8 cellular contexts compared by ENCODE assay signal in genomic region chr5:76819851-76820280, GRCh38. TPM values are rescaled to one million over a fixed set of nuclear protein-coding genes. Genes with fewer than 3 reads are reported as not detected.
DNase-seq lines count a peak whose midpoint lies in the region; TF ChIP-seq lines count a peak whose summit lies in the region.

No MANE protein-coding gene starts in this region.

- H3K27me3 ChIP-seq in iPS-18a (ENCODE audit: control insufficient read depth, insufficient read depth, low read length) (peaks cover 42% of the 10 kb centered on the region), sigmoid colon (peaks cover 0 to 50% (median 21%) of the 10 kb centered on the region in 3 donors)

- peak overlapping the region; percentile 74 for H3K9ac ChIP-seq in iPS-18a (ENCODE audit: low read length)

- no peak for TF ChIP-seq EP300 in sigmoid colon (IDR thresholded peaks at IDR 0.05)

- in situ Hi-C loops in astrocyte of the cerebellum (cut with HindIII; ENCODE audit: low sequenced_read_pairs) = no loop called here

- CTCF ChIA-PET in HEK293T (lab: Yijun Ruan, JAX) (interaction anchor here (0.5 kb wide), 1 partner anchor 49 kb away, joined by 5 read pairs; no protein-coding TSS in a partner anchor), GM10248 (lab: Yijun Ruan, JAX) (interaction anchor here (1.1 kb wide), 1 partner anchor 9 kb away, joined by 5 read pairs; no protein-coding TSS in a partner anchor)

- TF ChIP-seq CTCF in astrocyte of the cerebellum (IDR thresholded peaks at IDR 0.05; ENCODE audit: low read depth, low read length, missing control alignments) (no peak), sigmoid colon (IDR thresholded peaks at IDR 0.05) (no peak), GM10248 (IDR thresholded peaks at IDR 0.05; ENCODE audit: control extremely low read depth, extremely low read depth, low read depth, missing control alignments) (no peak)

- WGBS in sigmoid colon, 2 donors = 8 to 20% methylated on average over 27 of the region's 27 CpGs

- TF ChIP-seq POLR2A in sigmoid colon (IDR thresholded peaks at IDR 0.05) = no peak

- DNase-seq in HEK293T (ENCODE audit: extremely low spot score) (peak; percentile 31), astrocyte of the cerebellum (ENCODE audit: low read depth) (no peak), sigmoid colon (no peak), GM10248 (ENCODE audit: extremely low spot score) (no peak), SK-N-DZ (ENCODE audit: low spot score) (no peak), foreskin melanocyte (no peak)
- DNase-seq in NK-92 treated with Interleukin-12 subunit alpha and Interleukin-12 subunit beta, amount 100 ng/mL, for 24 hours (lab: John Stamatoyannopoulos, UW) = no peak

- H3K36me3 ChIP-seq in iPS-18a (ENCODE audit: control insufficient read depth, low read depth, low read length) = no peaks in the 10 kb centered on the region
- H3K36me3 ChIP-seq in sigmoid colon = no peaks in the 10 kb centered on the region

- intact Hi-C loops in sigmoid colon (cut with DNase I) = no loop called here

- H3K27ac ChIP-seq in iPS-18a (ENCODE audit: low read length) (no peak overlapping the region), sigmoid colon (peak overlapping the region in 1 of 4 donors; percentile 56)

- H3K4me3 ChIP-seq in astrocyte of the cerebellum (ENCODE audit: low read depth, low read length) (peak overlapping the region; percentile 93), iPS-18a (ENCODE audit: low read length) (peak overlapping the region; percentile 96), sigmoid colon (peak overlapping the region in 3 of 4 donors; percentile 32 to 47 (median 47))

- no peaks in the 10 kb centered on the region for H3K9me3 ChIP-seq in iPS-18a (ENCODE audit: control insufficient read depth, low read depth, low read length)
- H3K9me3 ChIP-seq in sigmoid colon = no peaks in the 10 kb centered on the region

- H3K4me1 ChIP-seq in iPS-18a (ENCODE audit: control insufficient read depth, low read depth, low read length) (peaks cover 18% of the 10 kb centered on the region), sigmoid colon (peaks cover 0 to 16% (median 7%) of the 10 kb centered on the region in 4 donors)

- POLR2A ChIA-PET in HEK293T (lab: Yijun Ruan, JAX) (interaction anchor here (0.7 to 2.8 kb wide), 4 partner anchors 10 to 29 kb away, joined by 3 to 11 read pairs (median 6); no protein-coding TSS in a partner anchor), GM10248 (lab: Yijun Ruan, JAX) (no interaction called here)

TF ChIP-seq in HEK293T, 16 proteins besides CTCF, POLR2A, EP300 and RAD21:
- no peak for TF ChIP-seq BHLHE40 (IDR thresholded peaks at IDR 0.05; ENCODE audit: borderline replicate concordance)
- TF ChIP-seq NFRKB (IDR thresholded peaks at IDR 0.05) = no peak
- TF ChIP-seq SP1 (IDR thresholded peaks at IDR 0.05) = no peak
- TF ChIP-seq FOXA1 (IDR thresholded peaks at IDR 0.05) = no peak
- TF ChIP-seq ZNF384 (IDR thresholded peaks at IDR 0.05) = no peak
- TF ChIP-seq ELF4 (IDR thresholded peaks at IDR 0.05) = no peak
- no peak for TF ChIP-seq L3MBTL2 (conservative IDR thresholded peaks at IDR 0.05)
- no peak for TF ChIP-seq FOXM1 (IDR thresholded peaks at IDR 0.05; ENCODE audit: borderline replicate concordance)
- no peak for TF ChIP-seq SUZ12 (IDR thresholded peaks at IDR 0.05)
- TF ChIP-seq FOXK2 (IDR thresholded peaks at IDR 0.05) = no peak
- TF ChIP-seq CTBP1 (IDR thresholded peaks at IDR 0.05; ENCODE audit: borderline replicate concordance) = no peak
- TF ChIP-seq TARDBP (IDR thresholded peaks at IDR 0.05) = no peak
- TF ChIP-seq HDGF (IDR thresholded peaks at IDR 0.05; ENCODE audit: borderline replicate concordance) = no peak
- no peak for TF ChIP-seq LEF1 (IDR thresholded peaks at IDR 0.05; ENCODE audit: borderline replicate concordance)
- TF ChIP-seq ARNT (IDR thresholded peaks at IDR 0.05) = no peak
- TF ChIP-seq, protein P1, sequence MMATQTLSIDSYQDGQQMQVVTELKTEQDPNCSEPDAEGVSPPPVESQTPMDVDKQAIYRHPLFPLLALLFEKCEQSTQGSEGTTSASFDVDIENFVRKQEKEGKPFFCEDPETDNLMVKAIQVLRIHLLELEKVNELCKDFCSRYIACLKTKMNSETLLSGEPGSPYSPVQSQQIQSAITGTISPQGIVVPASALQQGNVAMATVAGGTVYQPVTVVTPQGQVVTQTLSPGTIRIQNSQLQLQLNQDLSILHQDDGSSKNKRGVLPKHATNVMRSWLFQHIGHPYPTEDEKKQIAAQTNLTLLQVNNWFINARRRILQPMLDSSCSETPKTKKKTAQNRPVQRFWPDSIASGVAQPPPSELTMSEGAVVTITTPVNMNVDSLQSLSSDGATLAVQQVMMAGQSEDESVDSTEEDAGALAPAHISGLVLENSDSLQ (IDR thresholded peaks at IDR 0.05) = no peak
TF ChIP-seq in HEK293T: peak in this region for 0.

RNA-seq across cellular contexts. Expression of gene F2RL1, which starts 1.0 kb away (rescaled TPM):
- total RNA-seq in sigmoid colon = under 1 TPM; 0.16 to 0.55 (median 0.31) TPM
- 10 to 100 TPM; 15.0 to 51.7 (median 24.5) TPM for polyA plus RNA-seq in sigmoid colon
- not detected in 2 replicates for polyA plus RNA-seq in SK-N-DZ (2014; cell fraction: cytosol; rRNA removed)
- polyA plus RNA-seq in SK-N-DZ (2014; cell fraction: nucleus; rRNA removed) = not detected in 2 replicates

RNA-seq across cellular contexts. Expression of gene S100Z, which starts 29.9 kb away (rescaled TPM):
- total RNA-seq in sigmoid colon = not detected
- under 1 TPM; 0.25 to 0.69 (median 0.60) TPM for polyA plus RNA-seq in sigmoid colon
- not detected in 2 replicates for polyA plus RNA-seq in SK-N-DZ (2014; cell fraction: cytosol; rRNA removed)
- polyA plus RNA-seq in SK-N-DZ (2014; cell fraction: nucleus; rRNA removed) = not detected in 2 replicates
